In the genomic region with DNA sequence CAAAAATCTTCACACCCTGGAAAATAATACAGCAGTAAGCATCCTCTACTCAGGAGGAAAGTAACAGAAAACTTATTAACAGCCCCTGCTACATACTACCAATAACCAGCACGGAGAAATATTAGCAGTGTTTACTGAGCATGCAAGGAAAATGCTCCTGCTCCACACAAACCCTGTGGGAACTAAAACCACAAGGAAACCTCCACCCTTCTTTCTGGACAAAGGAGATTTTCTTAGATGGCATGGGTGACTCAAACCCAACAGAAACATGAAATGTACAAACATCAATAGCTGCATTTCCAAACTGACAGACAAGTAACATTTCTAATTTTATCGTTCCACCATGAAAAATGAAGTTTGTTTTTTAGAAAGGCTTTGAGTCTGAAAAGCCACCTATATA, we compare ENCODE assay signal across 21 cellular contexts.
A peak's percentile ranks its signal among the peaks of the same experiment; 100 is the strongest.
DNase-seq lines count a peak whose midpoint lies in the region; TF ChIP-seq lines count a peak whose summit lies in the region.
"Had no signal": no experiment of that assay in that cellular context is flagged by ENCODE, and none has a peak within 500 bp of the region (broad histone marks: within the 10 kb centered on the region; RNA-seq: fewer than 3 reads in every experiment).

No MANE protein-coding gene starts in this region.

- H3K4me1 Mint-ChIP-seq in glutamatergic neuron (ENCODE audit: low read depth, unreplicated experiment) = peaks cover 32% of the 10 kb centered on the region

- H3K9me3 ChIP-seq in colonic mucosa = no peaks in the 10 kb centered on the region
- H3K9me3 ChIP-seq: Caco-2, SK-N-SH had no signal

- H3K4me3 Mint-ChIP-seq in glutamatergic neuron (ENCODE audit: unreplicated experiment) = peak overlapping the region; percentile 12
- H3K4me3 Mint-ChIP-seq: CD4-positive, alpha-beta T cell; GM23338 had no signal

- H3K4me3 ChIP-seq in colonic mucosa (no peak overlapping the region), H7 (ENCODE audit: insufficient read depth, low read depth, low read length) (no peak overlapping the region)
- H3K4me3 ChIP-seq: GM12878, GM23338 had no signal

- H3K27me3 ChIP-seq in colonic mucosa = no peaks in the 10 kb centered on the region
- no peaks in the 10 kb centered on the region for H3K27me3 ChIP-seq in H7 (ENCODE audit: control insufficient read depth, insufficient read depth, low read length)

- intact Hi-C loops in colonic mucosa (cut with DNase I) = loop anchor here (5.0 to 10.0 kb wide), 2 partner anchors 109 to 137 kb away; partner anchors contain the start of gene VPS41

- H3K27ac Mint-ChIP-seq in glutamatergic neuron (ENCODE audit: unreplicated experiment) = peak overlapping the region; percentile 97
- H3K27ac Mint-ChIP-seq: CD4-positive, alpha-beta T cell; GM23338 had no signal

- H3K27ac ChIP-seq in colonic mucosa = no peak overlapping the region

- H3K36me3 ChIP-seq in colonic mucosa (no peaks in the 10 kb centered on the region), H7 (replicated peaks; ENCODE audit: control insufficient read depth, insufficient read depth, low read length) (no peaks in the 10 kb centered on the region; the same call in 1 of the 2 replicates)

- H3K36me3 Mint-ChIP-seq in glutamatergic neuron (ENCODE audit: unreplicated experiment) = no peaks in the 10 kb centered on the region

- H3K9me3 Mint-ChIP-seq in glutamatergic neuron (ENCODE audit: unreplicated experiment) = peaks cover 7% of the 10 kb centered on the region
- H3K9me3 Mint-ChIP-seq: CD4-positive, alpha-beta T cell; GM23338 had no signal

- TF ChIP-seq CTCF in glutamatergic neuron (IDR thresholded peaks at IDR 0.05; ENCODE audit: partially characterized antibody, unreplicated experiment) (no peak), colonic mucosa (IDR thresholded peaks at IDR 0.05) (no peak)

- H3K4me1 ChIP-seq in colonic mucosa = no peaks in the 10 kb centered on the region
- H3K4me1 ChIP-seq: Caco-2 had no signal

- DNase-seq in HT1080 (ENCODE audit: low read depth) = peak; percentile 25
- peak; percentile 66 for DNase-seq in astrocyte of the hippocampus (ENCODE audit: low read depth, low spot score)
- no peak for DNase-seq in glutamatergic neuron
- DNase-seq in activated naive CD4-positive, alpha-beta T cell treated with Interleukin-2 at 50 U/mL for 16 hours = no peak
- no peak for DNase-seq in colonic mucosa
- no peak for DNase-seq in stimulated activated CD4-positive, alpha-beta T cell treated with anti-CD3 and anti-CD28 coated beads, Interleukin-2, amount 100 ng/mL, for 48 hours
- DNase-seq in H7 = no peak
- DNase-seq: Caco-2; CD4-positive, alpha-beta T cell; DMS 273 treated with DMSO at 0.1 percent for 48 hours; DMS79 treated with DMSO at 0.1 percent for 48 hours; HCEC 1CT; IMR-90; NCI-H1694; NCI-H2081; NCI-H2171 treated with DMSO at 0.1 percent for 48 hours; NCI-H526; SHP77; SK-N-SH had no signal

- peaks cover 3% of the 10 kb centered on the region for H3K27me3 Mint-ChIP-seq in glutamatergic neuron (ENCODE audit: unreplicated experiment)
- H3K27me3 Mint-ChIP-seq: CD4-positive, alpha-beta T cell had no signal

- H3K9ac ChIP-seq in colonic mucosa (ENCODE audit: low read depth in 2 of 2, low read length in 2 of 2) = no peak overlapping the region
- H3K9ac ChIP-seq: SK-N-SH had no signal

Comparison
In these comparisons a context has a peak if more than half of its experiments do, and no peak if none do; other contexts are left out.
1. DNase-seq: peak in HT1080 (single experiment) and astrocyte of the hippocampus (single experiment); none in glutamatergic neuron (single experiment), activated naive CD4-positive, alpha-beta T cell treated with Interleukin-2 at 50 U/mL for 16 hours (single experiment), colonic mucosa (single experiment), stimulated activated CD4-positive, alpha-beta T cell treated with anti-CD3 and anti-CD28 coated beads, Interleukin-2, amount 100 ng/mL, for 48 hours (0 of 2) and H7 (single experiment).